In the genomic region with DNA sequence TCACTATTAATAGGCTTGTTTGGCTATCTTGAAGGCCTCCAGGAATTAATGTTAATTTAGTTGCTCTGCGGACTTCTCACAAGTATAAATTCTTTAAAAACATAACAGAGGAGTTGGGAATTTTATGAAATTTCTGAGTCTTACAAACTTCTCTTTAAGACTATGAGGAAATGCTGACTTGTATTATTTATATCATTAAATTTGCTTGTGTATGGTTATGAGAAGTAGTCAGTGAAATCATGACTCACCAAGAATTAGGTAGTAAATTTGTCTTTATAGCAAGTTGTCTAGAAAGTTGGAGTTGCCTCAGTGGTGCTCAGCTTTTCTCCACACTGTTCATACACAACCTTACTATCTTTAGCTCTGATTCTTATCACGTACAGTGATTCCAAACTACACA, we compare ENCODE assay signal across 30 cellular contexts.
"Had no signal": no experiment of that assay in that cellular context is flagged by ENCODE, and none has a peak within 500 bp of the region (broad histone marks: within the 10 kb centered on the region; RNA-seq: fewer than 3 reads in every experiment).

No MANE protein-coding gene starts in this region.

- H3K4me1 Mint-ChIP-seq: activated naive CD4-positive, alpha-beta T cell treated with anti-CD3 and anti-CD28 coated beads, Interleukin-2, amount 50 U/mL, for 24 hours; brain had no signal

- DNase-seq: activated CD4-positive, alpha-beta T cell treated with anti-CD3 and anti-CD28 coated beads for 48 hours; activated CD4-positive, alpha-beta T cell treated with anti-CD3 and anti-CD28 coated beads, Interleukin-2, amount 50 U/mL, for 4 hours; activated CD4-positive, CD25-positive, alpha-beta regulatory T cell treated with anti-CD3 and anti-CD28 coated beads, Interleukin-2, amount 50 U/mL, for 72 hours; activated CD8-positive, alpha-beta memory T cell treated with anti-CD3 and anti-CD28 coated beads, Interleukin-2, amount 50 U/mL, for 48 hours; activated CD8-positive, alpha-beta T cell treated with anti-CD3 and anti-CD28 coated beads, Interleukin-2, amount 10 ng/mL, durations not matched to agents 7 days and 5 days; activated naive CD4-positive, alpha-beta T cell; activated T-cell treated with anti-CD3 and anti-CD28 coated beads, Interleukin-2, amount 50 U/mL, for 1 hour; amniotic stem cell; NCI-H1092; NCI-H1417; NCI-H1930; NCI-H2171 treated with DMSO at 0.1 percent for 48 hours; NCI-H345; NCI-H510A; NCI-H526 treated with DMSO at 0.1 percent for 48 hours; NCI-H82; NK-92 treated with Interleukin-12 subunit alpha and Interleukin-12 subunit beta, amount 100 ng/mL, for 24 hours; OCI-M1; Peyer's patch; Right ventricle myocardium superior; SJCRH30; SK-N-SH had no signal

- H3K4me3 ChIP-seq: ascending aorta, cardiac muscle cell, Peyer's patch, SJCRH30 had no signal

- H3K27ac ChIP-seq: ascending aorta, cardiac muscle cell, Peyer's patch, RWPE1, SJCRH30 had no signal

- H3K4me2 ChIP-seq: SK-N-SH had no signal

- H3K4me1 ChIP-seq: Peyer's patch, SJCRH30 had no signal

- H3K27ac Mint-ChIP-seq: activated CD8-positive, alpha-beta T cell treated with anti-CD3 and anti-CD28 coated beads, Interleukin-2, amount 10 ng/mL, durations not matched to agents 7 days and 5 days; activated naive CD4-positive, alpha-beta T cell treated with anti-CD3 and anti-CD28 coated beads, Interleukin-2, amount 50 U/mL, for 24 hours; brain; T-helper 2 cell treated with Interferon-gamma antibody and Interleukin-4, amounts not matched to agents 5 μg/mL and 100 μg/mL, for 36 hours; WTC11 had no signal

- H3K27me3 Mint-ChIP-seq: activated naive CD4-positive, alpha-beta T cell treated with anti-CD3 and anti-CD28 coated beads, Interleukin-2, amount 50 U/mL, for 24 hours; brain had no signal

- H3K9me3 Mint-ChIP-seq: WTC11 had no signal

- ATAC-seq: activated CD8-positive, alpha-beta T cell treated with anti-CD3 and anti-CD28 coated beads, Interleukin-2, amount 10 ng/mL, durations not matched to agents 7 days and 5 days; WTC11 had no signal

- H3K4me3 Mint-ChIP-seq: activated CD8-positive, alpha-beta T cell treated with anti-CD3 and anti-CD28 coated beads, Interleukin-2, amount 10 ng/mL, durations not matched to agents 7 days and 5 days; activated naive CD4-positive, alpha-beta T cell treated with anti-CD3 and anti-CD28 coated beads, Interleukin-2, amount 50 U/mL, for 24 hours; brain; T-helper 2 cell treated with Interferon-gamma antibody and Interleukin-4, amounts not matched to agents 5 μg/mL and 100 μg/mL, for 36 hours; WTC11 had no signal

- H3K27me3 ChIP-seq: ascending aorta, cardiac muscle cell, Peyer's patch, SJCRH30 had no signal

- FAIRE-seq: colon had no signal

- H3K9me3 ChIP-seq: SJCRH30, SK-N-SH had no signal

- H3K36me3 ChIP-seq: cardiac muscle cell, Peyer's patch had no signal

- H3K9ac ChIP-seq: SK-N-SH had no signal
